In the genomic region with DNA sequence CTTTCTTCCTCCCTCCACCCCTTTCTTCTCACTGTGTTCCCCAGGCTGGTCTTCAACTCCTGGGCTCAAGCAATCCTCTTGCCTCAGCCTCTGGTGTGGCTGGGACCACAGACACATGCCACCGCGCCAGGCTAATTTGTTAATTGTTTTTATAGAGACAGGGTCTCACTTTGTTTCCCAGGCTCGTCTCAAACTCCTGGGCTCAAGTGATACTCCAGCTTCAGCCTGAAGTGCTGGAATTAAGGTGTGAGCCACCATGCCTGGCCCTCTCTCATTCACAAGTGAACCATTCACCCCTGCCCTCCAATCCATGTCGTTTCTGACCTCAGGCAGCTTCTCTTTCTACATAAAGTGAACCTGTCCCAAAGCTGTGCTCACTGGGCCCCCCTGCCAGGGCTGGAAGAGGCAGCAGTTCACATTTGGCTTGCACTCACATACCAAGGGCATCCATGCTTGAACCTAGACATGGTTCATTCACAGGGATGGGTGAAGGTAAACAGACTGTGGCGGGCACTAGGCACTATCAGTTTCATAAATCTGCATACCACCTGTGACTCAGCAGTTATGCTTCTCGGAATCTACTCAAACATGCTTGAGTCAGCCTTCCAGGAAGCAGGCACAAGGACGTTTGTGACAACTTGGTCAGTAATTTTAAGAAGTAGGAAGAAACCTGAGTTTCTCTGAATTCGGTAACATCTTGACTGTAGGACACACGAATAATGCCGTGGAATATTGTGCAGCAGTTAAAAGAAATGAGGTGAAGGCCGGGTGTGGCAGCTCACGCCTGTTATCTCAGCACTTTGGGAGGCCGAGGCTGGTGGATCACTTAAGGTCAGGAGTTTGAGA, we compare ENCODE assay signal across 8 cellular contexts. TPM values are rescaled to one million over a fixed set of nuclear protein-coding genes. Genes with fewer than 3 reads are reported as not detected.
DNase-seq lines count a peak whose midpoint lies in the region; ATAC-seq, FAIRE-seq and TF ChIP-seq lines count a peak whose summit lies in the region.

No MANE protein-coding gene starts in this region.

- H3K4me1 ChIP-seq in breast epithelium = peaks cover 0 to 5% of the 10 kb centered on the region in 2 donors
- peaks cover 26% of the 10 kb centered on the region for H3K4me1 ChIP-seq in mucosa of descending colon (ENCODE audit: low read depth)

- DNase-seq in ACHN (peak; percentile 100), HuH-7.5 (ENCODE audit: low spot score) (peak; percentile 48), T-helper 2 cell (peak in 4 of 5 experiments; percentile 24 to 96 (median 46)), breast epithelium (ENCODE audit: low spot score in 2 of 2) (peak in 1 of 2 donors; percentile 51), mucosa of descending colon (peak; percentile 24 to 75 (median 52)), urothelium cell line (ENCODE audit: low spot score) (peak; percentile 91), germinal center (ENCODE audit: low spot score) (no peak)

- H3K36me3 ChIP-seq in breast epithelium (no peaks in the 10 kb centered on the region), mucosa of descending colon (ENCODE audit: low read depth) (no peaks in the 10 kb centered on the region)

- no peak for TF ChIP-seq POLR2A in breast epithelium (IDR thresholded peaks at IDR 0.05)

- FAIRE-seq in urothelium cell line (lab: Jason Lieb, UNC) = peak; percentile 90

- peak overlapping the region; percentile 72 to 87 for H3K27ac ChIP-seq in breast epithelium

- intact Hi-C loops in breast epithelium (cut with DNase I; ENCODE audit: low total_unique reads) (loop anchor here (10.0 kb wide), 1 partner anchor 60 kb away; no protein-coding TSS in a partner anchor), mucosa of descending colon (cut with DNase I, micrococcal nuclease) (no loop called here)

- ATAC-seq in GM18868 (IDR thresholded peaks at IDR 0.05; ENCODE audit: unreplicated experiment) (peak; percentile 47), mucosa of descending colon (peak; percentile 85)

- TF ChIP-seq CTCF in breast epithelium (IDR thresholded peaks at IDR 0.05) (no peak), mucosa of descending colon (IDR thresholded peaks at IDR 0.05) (no peak)

- no peaks in the 10 kb centered on the region for H3K27me3 ChIP-seq in breast epithelium

- H3K4me3 ChIP-seq in breast epithelium (no peak overlapping the region), mucosa of descending colon (no peak overlapping the region)

- no peaks in the 10 kb centered on the region for H3K9me3 ChIP-seq in breast epithelium
- H3K9me3 ChIP-seq in mucosa of descending colon = no peaks in the 10 kb centered on the region

- in situ Hi-C loops in ACHN (cut with HindIII; ENCODE audit: low pct_ligation_motif_present, low pct_unique_long_range_greater_than_20kb, low sequenced_read_pairs) = no loop called here

RNA-seq across cellular contexts. Expression of a gene that starts 6.0 kb away (rescaled TPM):
- total RNA-seq in breast epithelium (100 to 1,000 TPM in 2 of 3 donors, 10 to 100 TPM in 1; 96.0 to 111 (median 101) TPM), mucosa of descending colon (100 to 1,000 TPM; 135 to 143 (median 136) TPM)

RNA-seq across cellular contexts. Expression of a gene that starts 34.4 kb away (rescaled TPM):
- 10 to 100 TPM; 12.0 to 20.6 (median 19.0) TPM for total RNA-seq in breast epithelium
- total RNA-seq in mucosa of descending colon = 10 to 100 TPM; 13.8 to 18.1 (median 14.0) TPM

RNA-seq across cellular contexts. Expression of a gene that starts 34.5 kb away (rescaled TPM):
- total RNA-seq in breast epithelium = 10 to 100 TPM; 28.3 to 38.1 (median 32.1) TPM
- total RNA-seq in mucosa of descending colon = 10 to 100 TPM; 39.7 to 44.8 (median 42.5) TPM
